In genomic region chr4:90824266-90825167, GRCh38 we compare ENCODE assay signal across 21 cellular contexts.
DNase-seq lines count a peak whose midpoint lies in the region; ATAC-seq, FAIRE-seq and TF ChIP-seq lines count a peak whose summit lies in the region.
"Had no signal": no experiment of that assay in that cellular context is flagged by ENCODE, and none has a peak within 500 bp of the region (broad histone marks: within the 10 kb centered on the region; RNA-seq: fewer than 3 reads in every experiment).

No MANE protein-coding gene starts in this region.

- no peak overlapping the region for H3K4me2 ChIP-seq in HepG2 (ENCODE audit: low read depth, low read length)

- H3K4me1 ChIP-seq in small intestine (ENCODE audit: control insufficient read depth in 2 of 2, insufficient read depth in 1 of 2, low read depth in 1 of 2, low read length in 1 of 2) (no peaks in the 10 kb centered on the region), HepG2 (ENCODE audit: insufficient read depth, low read length) (no peaks in the 10 kb centered on the region), mucosa of descending colon (ENCODE audit: low read depth) (no peaks in the 10 kb centered on the region)
- H3K4me1 ChIP-seq: adrenal gland had no signal

- WGBS in small intestine, 3 donors, result 75 to 87% (median 84%) methylated on average over 2 of the region's 2 CpGs
- 12% methylated on average over 2 of the region's 2 CpGs for WGBS in HepG2 (ENCODE audit: low lambda C conversion rate)

- H3K9me3 ChIP-seq in small intestine (ENCODE audit: control insufficient read depth, low read depth) (no peaks in the 10 kb centered on the region), HepG2 (ENCODE audit: low read length) (no peaks in the 10 kb centered on the region), mucosa of descending colon (no peaks in the 10 kb centered on the region)
- H3K9me3 ChIP-seq: adrenal gland had no signal

- H4K20me1 ChIP-seq in HepG2 (ENCODE audit: insufficient read depth, low read length), result no peaks in the 10 kb centered on the region

- TF ChIP-seq RAD21 in HepG2 (CRISPR knock-in tag; IDR thresholded peaks at IDR 0.05), result no peak

- no peak for TF ChIP-seq CTCF in HepG2 (CRISPR knock-in tag; IDR thresholded peaks at IDR 0.05)
- no peak for TF ChIP-seq CTCF in mucosa of descending colon (IDR thresholded peaks at IDR 0.05)

- FAIRE-seq in small intestine (lab: Jason Lieb, UNC) (peak; percentile 26), HepG2 (lab: Jason Lieb, UNC) (no peak)
- FAIRE-seq: H1, HTR-8/SVneo had no signal

- no peaks in the 10 kb centered on the region for H3K79me2 ChIP-seq in HepG2 (ENCODE audit: insufficient read depth, low read length)

- intact Hi-C loops in HepG2 (cut with micrococcal nuclease; ENCODE audit: unreplicated experiment), result no loop called here
- intact Hi-C loops in mucosa of descending colon (cut with DNase I, micrococcal nuclease), result no loop called here

- H3K4me3 ChIP-seq in small intestine (ENCODE audit: low read depth in 1 of 2, low read length in 2 of 2) (no peak overlapping the region), HepG2 (replicated peaks in 1 of 3; ENCODE audit: insufficient read depth in 1 of 3, low read depth in 2 of 3, low read length in 3 of 3) (no peak overlapping the region), mucosa of descending colon (no peak overlapping the region)
- H3K4me3 ChIP-seq: adrenal gland had no signal

- TF ChIP-seq EP300 in HepG2 (IDR thresholded peaks at IDR 0.05; ENCODE audit: low read depth in 2 of 2, low read length in 2 of 2), result no peak
- TF ChIP-seq EP300 in HepG2 (CRISPR knock-in tag; IDR thresholded peaks at IDR 0.05; ENCODE audit: borderline replicate concordance), result no peak

- ATAC-seq in HG02610 (IDR thresholded peaks at IDR 0.05; ENCODE audit: unreplicated experiment) (peak; percentile 64), HG03159 (IDR thresholded peaks at IDR 0.05; ENCODE audit: unreplicated experiment) (peak; percentile 78), HepG2 (no peak), mucosa of descending colon (no peak)
- ATAC-seq: activated T-helper 17 cell treated with anti-CD3 and anti-CD28 coated beads, Interleukin-2, amount 50 U/mL, for 72 hours; left ventricle myocardium superior; Panc1; stimulated activated effector memory CD8-positive, alpha-beta T cell treated with anti-CD3 and anti-CD28 coated beads, Interleukin-12 subunit alpha, Interleukin-12 subunit beta, amount 100 ng/mL, for 72 hours had no signal

- H3K27ac ChIP-seq in small intestine (ENCODE audit: low read depth in 1 of 2, low read length in 1 of 2), result no peak overlapping the region
- no peak overlapping the region for H3K27ac ChIP-seq in HepG2 (ENCODE audit: extremely low read length, insufficient read depth, low read length)
- H3K27ac ChIP-seq: adrenal gland had no signal

- CTCF ChIA-PET in HepG2 (lab: Yijun Ruan, JAX; ENCODE audit: low intra/inter-chr PET ratio, low total read pairs), result no interaction called here

- no peak overlapping the region for H2AFZ ChIP-seq in HepG2 (ENCODE audit: low read length)

- H3K27me3 ChIP-seq in small intestine (ENCODE audit: control insufficient read depth in 2 of 2, insufficient read depth in 2 of 2, low read length in 2 of 2) (no peaks in the 10 kb centered on the region), HepG2 (ENCODE audit: control insufficient read depth in 1 of 2, insufficient read depth in 2 of 2, low read length in 2 of 2) (no peaks in the 10 kb centered on the region; a peak in 1 of 5 replicates)
- H3K27me3 ChIP-seq: adrenal gland had no signal

- POLR2A ChIA-PET in HepG2 (lab: Yijun Ruan, JAX), result no interaction called here

- in situ Hi-C loops in HepG2 (cut with HindIII; ENCODE audit: extremely low pct_ligation_motif_present, low pct_unique_long_range_greater_than_20kb), result no loop called here

- H3K9ac ChIP-seq in HepG2 (ENCODE audit: insufficient read depth, low read depth, low read length), result no peak overlapping the region

- TF ChIP-seq POLR2A in HepG2 (IDR thresholded peaks at IDR 0.05; ENCODE audit: insufficient read depth in 1 of 2, low read depth in 2 of 2, low read length in 2 of 2), result no peak

- H3K36me3 ChIP-seq in small intestine (ENCODE audit: control insufficient read depth in 2 of 2, insufficient read depth in 2 of 2, low read length in 2 of 2) (no peaks in the 10 kb centered on the region), HepG2 (replicated peaks in 1 of 2; ENCODE audit: control insufficient read depth in 1 of 2, insufficient read depth in 2 of 2, low read length in 2 of 2) (no peaks in the 10 kb centered on the region), mucosa of descending colon (ENCODE audit: low read depth) (no peaks in the 10 kb centered on the region)
- H3K36me3 ChIP-seq: adrenal gland had no signal

- DNase-seq in NCI-H2171 treated with DMSO at 0.1 percent for 48 hours (lab: John Stamatoyannopoulos, UW) (peak; percentile 10), NCI-H2171 (lab: John Stamatoyannopoulos, UW) (no peak), small intestine (no peak), RKO (ENCODE audit: low spot score) (no peak), HepG2 (ENCODE audit: low spot score) (no peak), mucosa of descending colon (no peak)
- DNase-seq: 8988T; activated CD4-positive, alpha-beta T cell treated with anti-CD3 and anti-CD28 coated beads, Interleukin-2, amount 50 U/mL, for 4 hours; adrenal gland; DMS79; left ventricle myocardium superior; NCI-H1694 treated with DMSO at 0.1 percent for 48 hours; NCI-H524; SW 1271 had no signal

- no TSS peak for BruUV-seq in HepG2 (replicated peaks; lab: Mats Ljungman, UMichigan)

TF ChIP-seq in HepG2, 621 proteins besides CTCF, POLR2A, EP300 and RAD21:
- peak in 1 of 2 experiments; percentile 55; a peak in 1 of 4 replicates for TF ChIP-seq MAFK (conservative IDR thresholded peaks at IDR 0.05 in 1 of 2, IDR thresholded peaks at IDR 0.05 in 1 of 2; ENCODE audit: low read length in 2 of 2)
- TF ChIP-seq ZNF20 (CRISPR knock-in tag; IDR thresholded peaks at IDR 0.05), result no peak

Comparison
In these comparisons a context has a peak if more than half of its experiments do, and no peak if none do; other contexts are left out.
1. ATAC-seq: peak in HG02610 (single experiment) and HG03159 (single experiment); none in HepG2 (single experiment) and mucosa of descending colon (single experiment).